In the genomic region with DNA sequence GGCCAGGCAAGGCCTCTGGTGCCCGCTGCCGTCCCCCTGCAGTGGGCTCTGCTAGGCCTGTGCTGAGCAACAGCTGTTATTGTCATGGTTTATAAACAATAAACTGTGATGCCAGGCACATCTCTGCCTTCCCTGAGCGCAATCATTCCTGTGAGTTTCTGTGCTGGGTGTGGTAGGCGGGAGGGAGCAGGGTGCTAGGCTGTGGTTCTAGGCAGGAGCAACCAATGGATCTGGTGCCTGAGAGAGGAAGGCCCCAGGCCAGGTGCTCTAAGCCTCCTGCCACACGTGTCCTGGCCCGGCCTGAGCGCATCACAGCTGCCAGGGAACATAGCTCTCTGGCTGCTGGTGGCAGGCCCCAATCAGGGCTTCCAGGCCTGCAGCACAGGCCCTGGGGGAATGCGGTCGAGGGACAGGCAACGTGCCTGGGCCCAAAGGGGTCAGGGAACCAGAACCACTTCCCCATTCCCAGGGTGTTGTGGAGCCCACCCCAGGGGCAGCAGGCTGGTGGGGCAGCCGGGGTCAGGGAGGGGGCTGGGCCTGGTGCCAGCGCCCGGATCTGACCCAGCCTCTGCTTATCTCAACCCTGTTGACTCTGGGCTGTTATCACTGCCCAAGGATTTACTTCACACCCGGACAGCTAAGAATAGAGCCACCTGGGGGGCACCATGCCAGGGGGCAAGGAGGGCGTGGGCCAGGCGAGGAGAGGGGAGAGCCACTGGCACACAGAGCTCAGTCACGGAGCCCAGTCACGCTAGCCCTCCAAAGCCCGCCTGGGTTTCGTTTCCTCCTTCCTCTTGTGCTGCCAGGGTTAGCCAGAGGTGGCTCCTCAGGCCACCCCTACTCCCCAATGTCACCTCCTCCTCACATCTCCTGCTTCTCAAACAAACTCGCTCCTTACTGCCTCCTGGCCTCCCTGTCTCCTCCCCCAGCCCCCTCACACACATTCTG, we compare ENCODE assay signal across 9 cellular contexts. TPM values are rescaled to one million over a fixed set of nuclear protein-coding genes. Genes with fewer than 3 reads are reported as not detected.
A peak's percentile ranks its signal among the peaks of the same experiment; 100 is the strongest.
DNase-seq lines count a peak whose midpoint lies in the region; ATAC-seq, FAIRE-seq and TF ChIP-seq lines count a peak whose summit lies in the region.
"Had no signal": no experiment of that assay in that cellular context is flagged by ENCODE, and none has a peak within 500 bp of the region (broad histone marks: within the 10 kb centered on the region; RNA-seq: fewer than 3 reads in every experiment).

No MANE protein-coding gene starts in this region.

- peak; percentile 37 for TF ChIP-seq CTCF in CD14-positive monocyte (IDR thresholded peaks at IDR 0.05)
- no peak for TF ChIP-seq CTCF in adrenal gland (IDR thresholded peaks at IDR 0.05)
- TF ChIP-seq CTCF in pancreas (IDR thresholded peaks at IDR 0.05) = no peak

- H3K27ac ChIP-seq in adrenal gland (peak overlapping the region in 2 of 5 donors; percentile 12 to 29), pancreas (peak overlapping the region; percentile 77 to 88 (median 84))

- ATAC-seq in HG03378 (IDR thresholded peaks at IDR 0.05; ENCODE audit: unreplicated experiment) (peak; percentile 81), pancreas (peak; percentile 71 to 84 (median 78))

- H3K9me3 ChIP-seq in adrenal gland (replicated peaks in 1 of 3) = no peaks in the 10 kb centered on the region
- no peaks in the 10 kb centered on the region for H3K9me3 ChIP-seq in pancreas

- H3K4me1 ChIP-seq in adrenal gland (replicated peaks in 1 of 2) (no peaks in the 10 kb centered on the region), pancreas (peaks cover 28 to 34% (median 31%) of the 10 kb centered on the region in 3 donors)

- H3K4me1 Mint-ChIP-seq in CD14-positive monocyte = peaks cover 15% of the 10 kb centered on the region

- intact Hi-C loops in CD14-positive monocyte (cut with micrococcal nuclease) = no loop called here
- intact Hi-C loops in adrenal gland (cut with DNase I) = no loop called here
- intact Hi-C loops in pancreas (cut with DNase I) = no loop called here

- H3K36me3 ChIP-seq in adrenal gland (replicated peaks in 1 of 2) = no peaks in the 10 kb centered on the region
- H3K36me3 ChIP-seq in pancreas = no peaks in the 10 kb centered on the region

- no peak for FAIRE-seq in pancreas (lab: Jason Lieb, UNC)
- FAIRE-seq: G401.6 had no signal

- WGBS in adrenal gland, 4 donors = 46 to 57% (median 54%) methylated on average over 11 to 21 of the region's 21 CpGs
- WGBS in pancreas, 2 donors = 22 to 25% methylated on average over 21 of the region's 21 CpGs

- no peaks in the 10 kb centered on the region for H3K9me3 Mint-ChIP-seq in CD14-positive monocyte

- H3K27ac Mint-ChIP-seq in CD14-positive monocyte = peak overlapping the region in 6 of 7 donors; percentile 19 to 73 (median 58)

- DNase-seq in CD14-positive monocyte (ENCODE audit: low spot score) (peak; percentile 85), adrenal gland (peak in 4 of 7 donors; percentile 19 to 47 (median 40)), pancreas (peak; percentile 80 to 95 (median 88)), inferior parietal cortex (ENCODE audit: extremely low spot score) (no peak), GOT3 (lab: John Stamatoyannopoulos, UW) (no peak), 8988T (no peak)

- H3K27me3 ChIP-seq in adrenal gland = no peaks in the 10 kb centered on the region
- H3K27me3 ChIP-seq in pancreas = no peaks in the 10 kb centered on the region

- no peak overlapping the region for H3K4me3 ChIP-seq in adrenal gland
- no peak overlapping the region for H3K4me3 ChIP-seq in pancreas

- H3K4me3 Mint-ChIP-seq in CD14-positive monocyte = peak overlapping the region in 1 of 2 donors; percentile 64

- H3K27me3 Mint-ChIP-seq in CD14-positive monocyte (ENCODE audit: low read depth in 3 of 3) = peaks cover 4 to 17% (median 9%) of the 10 kb centered on the region in 3 donors

- H3K36me3 Mint-ChIP-seq in CD14-positive monocyte = peaks cover 0 to 3% of the 10 kb centered on the region in 2 donors

- peak; percentile 19 for TF ChIP-seq POLR2A in GM19099 (IDR thresholded peaks at IDR 0.05; ENCODE audit: extremely low read depth, insufficient read length, low read depth)
- no peak for TF ChIP-seq POLR2A in adrenal gland (IDR thresholded peaks at IDR 0.05)

RNA-seq across cellular contexts. Expression of gene TRIM46, which starts 11.5 kb away (rescaled TPM):
- polyA plus RNA-seq in CD14-positive monocyte (not detected), adrenal gland (1 to 10 TPM in 2 of 3 donors, under 1 TPM in 1; 0.38 to 5.6 (median 1.2) TPM), pancreas (1 to 10 TPM; 1.2 to 4.1 TPM)
- total RNA-seq in adrenal gland (under 1 TPM in 6 of 8 donors, not detected in 2; 0.19 to 0.96 (median 0.55) TPM), pancreas (under 1 TPM; 0.19 to 0.59 (median 0.33) TPM)

RNA-seq across cellular contexts. Expression of gene KRTCAP2, which starts 12.0 kb away (rescaled TPM):
- polyA plus RNA-seq in CD14-positive monocyte = 100 to 1,000 TPM; 247 to 256 TPM
- total RNA-seq in adrenal gland = 100 to 1,000 TPM in 7 of 8 donors, 10 to 100 TPM in 1; 76.1 to 252 (median 169) TPM
- polyA plus RNA-seq in adrenal gland = 100 to 1,000 TPM; 383 to 806 (median 704) TPM
- 100 to 1,000 TPM in 4 of 6 donors, 10 to 100 TPM in 2; 91.8 to 119 (median 102) TPM for total RNA-seq in pancreas
- 100 to 1,000 TPM; 182 to 238 TPM for polyA plus RNA-seq in pancreas

RNA-seq across cellular contexts. Expression of gene THBS3, which starts 22.6 kb away (rescaled TPM):
- polyA plus RNA-seq in CD14-positive monocyte (1 to 10 TPM; 3.2 to 5.3 TPM), adrenal gland (100 to 1,000 TPM in 1 of 3 donors, 10 to 100 TPM in 1, 1 to 10 TPM in 1; 9.6 to 147 (median 71.3) TPM), pancreas (10 to 100 TPM; 69.1 to 78.6 TPM)
- total RNA-seq in adrenal gland (10 to 100 TPM in 6 of 8 donors, 1 to 10 TPM in 2; 7.1 to 38.6 (median 16.1) TPM), pancreas (10 to 100 TPM in 5 of 6 donors, 1 to 10 TPM in 1; 9.9 to 31.1 (median 14.6) TPM)

RNA-seq across cellular contexts. Expression of gene MTX1, which starts 23.4 kb away (rescaled TPM):
- polyA plus RNA-seq in CD14-positive monocyte = 100 to 1,000 TPM in 1 of 2 donors, 10 to 100 TPM in 1; 86.0 to 101 TPM
- 10 to 100 TPM; 39.2 to 83.8 (median 45.5) TPM for total RNA-seq in adrenal gland
- 100 to 1,000 TPM in 1 of 3 donors, 10 to 100 TPM in 2; 26.7 to 111 (median 79.8) TPM for polyA plus RNA-seq in adrenal gland
- 10 to 100 TPM; 10.7 to 18.4 (median 15.7) TPM for total RNA-seq in pancreas
- 10 to 100 TPM; 34.3 to 36.8 TPM for polyA plus RNA-seq in pancreas

RNA-seq across cellular contexts. Expression of gene DPM3, which starts 44.8 kb away (rescaled TPM):
- polyA plus RNA-seq in CD14-positive monocyte (100 to 1,000 TPM in 1 of 2 donors, 10 to 100 TPM in 1; 99.9 to 141 TPM), adrenal gland (1,000 to 10,000 TPM in 2 of 3 donors, 1 to 10 TPM in 1; 6.8 to 1,427 (median 1,371) TPM), pancreas (100 to 1,000 TPM; 211 to 227 TPM)
- total RNA-seq in adrenal gland (100 to 1,000 TPM; 136 to 192 (median 163) TPM), pancreas (10 to 100 TPM; 39.4 to 46.5 (median 42.3) TPM)

Comparison
In these comparisons a context has a peak if more than half of its experiments do, and no peak if none do; other contexts are left out.
1. DNase-seq: peak in CD14-positive monocyte (single experiment), adrenal gland (4 of 7) and pancreas (6 of 6); none in inferior parietal cortex (single experiment), GOT3 (single experiment) and 8988T (single experiment).